Comparison of ENCODE assay signal across 12 cellular contexts in genomic region chr6:111171577-111172400, GRCh38.
DNase-seq lines count a peak whose midpoint lies in the region; ATAC-seq, FAIRE-seq and TF ChIP-seq lines count a peak whose summit lies in the region.
"Had no signal": no experiment of that assay in that cellular context is flagged by ENCODE, and none has a peak within 500 bp of the region (broad histone marks: within the 10 kb centered on the region; RNA-seq: fewer than 3 reads in every experiment).

No MANE protein-coding gene starts in this region.

- FAIRE-seq in GM19239 (lab: Jason Lieb, UNC) = peak; percentile 35

- H3K4me1 ChIP-seq in Karpas-422 (ENCODE audit: low read length) (peaks cover 10% of the 10 kb centered on the region), right cardiac atrium (ENCODE audit: control insufficient read depth, insufficient read depth, low read length) (no peaks in the 10 kb centered on the region)

- no peak overlapping the region for H3K4me2 ChIP-seq in Karpas-422 (ENCODE audit: low read depth, low read length, poor library complexity, severe bottlenecking)

- no peaks in the 10 kb centered on the region for H4K20me1 ChIP-seq in Karpas-422 (ENCODE audit: insufficient read depth, low read depth, low read length)

- H3K27me3 ChIP-seq in Karpas-422 (ENCODE audit: low read length) = no peaks in the 10 kb centered on the region
- no peaks in the 10 kb centered on the region for H3K27me3 ChIP-seq in right cardiac atrium (ENCODE audit: control insufficient read depth, insufficient read depth)
- H3K27me3 ChIP-seq: cardiac muscle cell had no signal

- no peaks in the 10 kb centered on the region for H3K79me2 ChIP-seq in Karpas-422 (ENCODE audit: low read length)

- TF ChIP-seq CTCF in GM12865 (IDR thresholded peaks at IDR 0.05; ENCODE audit: insufficient read depth, low read depth, low read length, missing control alignments) = no peak

- DNase-seq in GM12865 (ENCODE audit: low read depth) (peak; percentile 19), GM19239 (ENCODE audit: insufficient read length, low spot score) (peak; percentile 7), Karpas-422 (peak; percentile 43), NCI-H2081 (lab: John Stamatoyannopoulos, UW) (no peak), right cardiac atrium (no peak), AG08395 (ENCODE audit: low spot score) (no peak)
- no peak for DNase-seq in stimulated activated CD4-positive, alpha-beta T cell treated with anti-CD3 and anti-CD28 coated beads, Interleukin-4, amount 100 ng/mL, for 1 hour
- DNase-seq: activated CD4-positive, CD25-positive, alpha-beta regulatory T cell treated with anti-CD3 and anti-CD28 coated beads, Interleukin-2, amount 50 U/mL, for 72 hours; nucleus accumbens; stimulated activated CD4-positive, alpha-beta T cell treated with anti-CD3 and anti-CD28 coated beads, Interleukin-12 subunit alpha, Interleukin-12 subunit beta, amount 100 ng/mL, for 4 hours had no signal

- H3K27ac ChIP-seq in Karpas-422 (ENCODE audit: low read length) = no peak overlapping the region
- H3K27ac ChIP-seq in right cardiac atrium (ENCODE audit: low read length) = no peak overlapping the region
- H3K27ac ChIP-seq: cardiac muscle cell had no signal

- H3K36me3 ChIP-seq in Karpas-422 (ENCODE audit: insufficient read depth, low read length) = no peaks in the 10 kb centered on the region
- H3K36me3 ChIP-seq: cardiac muscle cell had no signal

- H3K4me3 ChIP-seq in GM12865 (ENCODE audit: low read depth, low read length) (no peak overlapping the region), Karpas-422 (ENCODE audit: low read length) (no peak overlapping the region), right cardiac atrium (ENCODE audit: low read length) (no peak overlapping the region)
- H3K4me3 ChIP-seq: cardiac muscle cell had no signal

- no peak overlapping the region for H3K9ac ChIP-seq in Karpas-422 (ENCODE audit: low read length)

- 81% methylated on average over 6 of the region's 6 CpGs for WGBS in right cardiac atrium

- intact Hi-C loops in right cardiac atrium (cut with DNase I) = no loop called here

- H2AFZ ChIP-seq in Karpas-422 (ENCODE audit: low read length) = no peak overlapping the region

- peak; percentile 63 for ATAC-seq in HG02759 (IDR thresholded peaks at IDR 0.05; ENCODE audit: unreplicated experiment)
- ATAC-seq in right cardiac atrium = no peak

- no peaks in the 10 kb centered on the region for H3K9me3 ChIP-seq in Karpas-422 (ENCODE audit: low read length)
- H3K9me3 ChIP-seq in right cardiac atrium (ENCODE audit: control insufficient read depth, low read length) = no peaks in the 10 kb centered on the region

- H3K9me2 ChIP-seq in Karpas-422 (replicated peaks; ENCODE audit: insufficient read depth, low read length) = no peaks in the 10 kb centered on the region

Comparison
In these comparisons a context has a peak if more than half of its experiments do, and no peak if none do; other contexts are left out.
1. DNase-seq: peak in GM12865 (single experiment), GM19239 (single experiment) and Karpas-422 (single experiment); none in NCI-H2081 (0 of 2), stimulated activated CD4-positive, alpha-beta T cell treated with anti-CD3 and anti-CD28 coated beads, Interleukin-4, amount 100 ng/mL, for 1 hour (single experiment), right cardiac atrium (0 of 3) and AG08395 (single experiment).